Comparison of ENCODE assay signal across 1 cellular context in the genomic region with DNA sequence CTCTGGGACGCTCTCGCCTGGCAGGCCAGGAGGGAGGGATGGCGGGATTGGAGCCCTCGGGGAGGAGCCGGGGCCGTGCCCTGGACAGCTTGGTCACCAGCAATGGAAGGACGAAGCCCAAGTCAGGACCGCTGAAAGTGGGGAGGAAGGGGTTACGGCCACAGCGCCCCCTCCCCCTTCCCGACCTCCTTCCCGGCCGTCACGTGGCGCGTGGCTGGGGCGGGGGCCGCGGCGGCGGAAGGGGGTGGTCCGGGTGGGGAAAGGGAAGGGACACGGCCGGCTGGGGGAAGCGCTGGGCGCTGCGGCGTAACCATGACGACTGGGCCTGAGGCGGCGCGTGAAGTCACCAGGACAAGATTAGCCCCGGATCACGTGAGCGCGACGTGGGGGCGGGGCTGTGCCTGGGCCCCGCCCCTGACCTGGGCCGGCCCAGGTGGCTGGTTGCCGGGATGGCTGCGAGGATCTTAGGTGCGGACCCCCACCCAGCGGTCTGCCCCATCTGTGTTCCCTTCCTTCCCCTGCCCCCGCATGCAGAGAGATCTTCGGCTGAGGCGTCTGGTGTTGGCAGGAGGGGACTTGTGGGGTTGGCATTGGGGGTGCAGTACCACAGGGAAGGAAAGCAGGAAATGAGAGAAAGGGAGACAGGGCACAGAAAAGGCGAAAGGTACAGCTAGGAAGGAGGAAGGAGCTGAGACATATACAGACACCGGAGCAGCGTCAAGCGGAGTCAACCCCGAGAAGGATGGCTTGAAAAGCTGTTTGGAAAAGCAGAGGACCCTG.
A peak's percentile ranks its signal among the peaks of the same experiment; 100 is the strongest.
TF ChIP-seq lines count a peak whose summit lies in the region.

No MANE protein-coding gene starts in this region.

TF ChIP-seq in HepG2, 621 proteins besides CTCF, POLR2A, EP300 and RAD21 (continued from another document and continues in another):
- peak; percentile 29; the same call in 1 of the 2 replicates for TF ChIP-seq SALL1 (CRISPR knock-in tag; IDR thresholded peaks at IDR 0.05)
- TF ChIP-seq RFX1 (IDR thresholded peaks at IDR 0.05), result peak; percentile 77
- no peak for TF ChIP-seq ZNF547 (CRISPR knock-in tag; IDR thresholded peaks at IDR 0.05)
- no peak for TF ChIP-seq PRDM10 (CRISPR knock-in tag; IDR thresholded peaks at IDR 0.05; ENCODE audit: low read depth)
- TF ChIP-seq ATF7-NPFF (CRISPR knock-in tag; IDR thresholded peaks at IDR 0.05; ENCODE audit: low read depth), result no peak; the same call in 1 of the 2 replicates
- 0 out of 2 replicates have a peak, but pooled peaks have one; percentile 51 for TF ChIP-seq MAF1 (CRISPR knock-in tag; IDR thresholded peaks at IDR 0.05; ENCODE audit: borderline replicate concordance)
- no peak for TF ChIP-seq GATA4 (IDR thresholded peaks at IDR 0.05; ENCODE audit: borderline replicate concordance, low read depth)
- no peak for TF ChIP-seq ZSCAN22 (CRISPR knock-in tag; IDR thresholded peaks at IDR 0.05)
- TF ChIP-seq, protein P1, sequence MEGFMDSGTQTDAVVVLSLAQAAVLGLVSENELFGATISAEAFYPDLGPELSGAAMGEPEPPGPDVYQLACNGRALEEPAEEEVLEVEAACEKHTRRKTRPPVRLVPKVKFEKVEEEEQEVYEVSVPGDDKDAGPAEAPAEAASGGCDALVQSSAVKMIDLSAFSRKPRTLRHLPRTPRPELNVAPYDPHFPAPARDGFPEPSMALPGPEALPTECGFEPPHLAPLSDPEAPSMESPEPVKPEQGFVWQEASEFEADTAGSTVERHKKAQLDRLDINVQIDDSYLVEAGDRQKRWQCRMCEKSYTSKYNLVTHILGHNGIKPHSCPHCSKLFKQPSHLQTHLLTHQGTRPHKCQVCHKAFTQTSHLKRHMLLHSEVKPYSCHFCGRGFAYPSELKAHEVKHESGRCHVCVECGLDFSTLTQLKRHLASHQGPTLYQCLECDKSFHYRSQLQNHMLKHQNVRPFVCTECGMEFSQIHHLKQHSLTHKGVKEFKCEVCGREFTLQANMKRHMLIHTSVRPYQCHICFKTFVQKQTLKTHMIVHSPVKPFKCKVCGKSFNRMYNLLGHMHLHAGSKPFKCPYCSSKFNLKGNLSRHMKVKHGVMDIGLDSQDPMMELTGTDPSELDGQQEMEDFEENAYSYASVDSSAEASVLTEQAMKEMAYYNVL (CRISPR knock-in tag; IDR thresholded peaks at IDR 0.05; ENCODE audit: borderline replicate concordance), result 0 out of 2 replicates have a peak, but pooled peaks have one; percentile 36
- TF ChIP-seq ETV5 (CRISPR knock-in tag; IDR thresholded peaks at IDR 0.05; ENCODE audit: borderline replicate concordance), result peak; percentile 11; the same call in 1 of the 2 replicates
- TF ChIP-seq CEBPB (IDR thresholded peaks at IDR 0.05; ENCODE audit: borderline replicate concordance, low read depth, low read length), result no peak
- TF ChIP-seq RFX3 (CRISPR knock-in tag; IDR thresholded peaks at IDR 0.05), result peak; percentile 82
- peak; percentile 50 for TF ChIP-seq SKIL (CRISPR knock-in tag; IDR thresholded peaks at IDR 0.05; ENCODE audit: borderline replicate concordance)
- 0 out of 2 replicates have a peak, but pooled peaks have one; percentile 54 for TF ChIP-seq REL (CRISPR knock-in tag; conservative IDR thresholded peaks at IDR 0.05)
- TF ChIP-seq, protein P2, sequence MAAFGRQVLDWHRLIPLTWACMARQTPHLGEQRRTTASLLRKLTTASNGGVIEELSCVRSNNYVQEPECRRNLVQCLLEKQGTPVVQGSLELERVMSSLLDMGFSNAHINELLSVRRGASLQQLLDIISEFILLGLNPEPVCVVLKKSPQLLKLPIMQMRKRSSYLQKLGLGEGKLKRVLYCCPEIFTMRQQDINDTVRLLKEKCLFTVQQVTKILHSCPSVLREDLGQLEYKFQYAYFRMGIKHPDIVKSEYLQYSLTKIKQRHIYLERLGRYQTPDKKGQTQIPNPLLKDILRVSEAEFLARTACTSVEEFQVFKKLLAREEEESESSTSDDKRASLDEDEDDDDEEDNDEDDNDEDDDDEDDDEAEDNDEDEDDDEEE (CRISPR knock-in tag; IDR thresholded peaks at IDR 0.05), result 0 out of 2 replicates have a peak, but pooled peaks have one; percentile 22
- TF ChIP-seq, protein P3, sequence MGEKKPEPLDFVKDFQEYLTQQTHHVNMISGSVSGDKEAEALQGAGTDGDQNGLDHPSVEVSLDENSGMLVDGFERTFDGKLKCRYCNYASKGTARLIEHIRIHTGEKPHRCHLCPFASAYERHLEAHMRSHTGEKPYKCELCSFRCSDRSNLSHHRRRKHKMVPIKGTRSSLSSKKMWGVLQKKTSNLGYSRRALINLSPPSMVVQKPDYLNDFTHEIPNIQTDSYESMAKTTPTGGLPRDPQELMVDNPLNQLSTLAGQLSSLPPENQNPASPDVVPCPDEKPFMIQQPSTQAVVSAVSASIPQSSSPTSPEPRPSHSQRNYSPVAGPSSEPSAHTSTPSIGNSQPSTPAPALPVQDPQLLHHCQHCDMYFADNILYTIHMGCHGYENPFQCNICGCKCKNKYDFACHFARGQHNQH (CRISPR knock-in tag; IDR thresholded peaks at IDR 0.05), result peak; percentile 15; the same call in 1 of the 2 replicates
- TF ChIP-seq ZMAT3 (CRISPR knock-in tag; conservative IDR thresholded peaks at IDR 0.05), result 0 out of 2 replicates have a peak, but pooled peaks have one; percentile 15
- TF ChIP-seq SRY (CRISPR knock-in tag; IDR thresholded peaks at IDR 0.05), result 0 out of 2 replicates have a peak, but pooled peaks have one; percentile 32
- no peak for TF ChIP-seq SOX6 (IDR thresholded peaks at IDR 0.05)
- 0 out of 2 replicates have a peak, but pooled peaks have one; percentile 23 for TF ChIP-seq SOX6 (CRISPR knock-in tag; IDR thresholded peaks at IDR 0.05)
- TF ChIP-seq TBL1XR1 (IDR thresholded peaks at IDR 0.05; ENCODE audit: borderline replicate concordance, low read length, partially characterized antibody), result peak; percentile 26
- TF ChIP-seq RAD51 (IDR thresholded peaks at IDR 0.05; ENCODE audit: borderline replicate concordance), result peak; percentile 73; the same call in 1 of the 2 replicates
- 0 out of 2 replicates have a peak, but pooled peaks have one; percentile 42 for TF ChIP-seq ZNF264 (CRISPR knock-in tag; IDR thresholded peaks at IDR 0.05)
- TF ChIP-seq GATAD2A (CRISPR knock-in tag; IDR thresholded peaks at IDR 0.05), result no peak
- 0 out of 2 replicates have a peak, but pooled peaks have one; percentile 39 for TF ChIP-seq ZNF605 (CRISPR knock-in tag; IDR thresholded peaks at IDR 0.05)
- no peak for TF ChIP-seq HIC2 (CRISPR knock-in tag; IDR thresholded peaks at IDR 0.05; ENCODE audit: low read depth)
- no peak for TF ChIP-seq ZNF549 (CRISPR knock-in tag; IDR thresholded peaks at IDR 0.05)
- TF ChIP-seq, protein P4, sequence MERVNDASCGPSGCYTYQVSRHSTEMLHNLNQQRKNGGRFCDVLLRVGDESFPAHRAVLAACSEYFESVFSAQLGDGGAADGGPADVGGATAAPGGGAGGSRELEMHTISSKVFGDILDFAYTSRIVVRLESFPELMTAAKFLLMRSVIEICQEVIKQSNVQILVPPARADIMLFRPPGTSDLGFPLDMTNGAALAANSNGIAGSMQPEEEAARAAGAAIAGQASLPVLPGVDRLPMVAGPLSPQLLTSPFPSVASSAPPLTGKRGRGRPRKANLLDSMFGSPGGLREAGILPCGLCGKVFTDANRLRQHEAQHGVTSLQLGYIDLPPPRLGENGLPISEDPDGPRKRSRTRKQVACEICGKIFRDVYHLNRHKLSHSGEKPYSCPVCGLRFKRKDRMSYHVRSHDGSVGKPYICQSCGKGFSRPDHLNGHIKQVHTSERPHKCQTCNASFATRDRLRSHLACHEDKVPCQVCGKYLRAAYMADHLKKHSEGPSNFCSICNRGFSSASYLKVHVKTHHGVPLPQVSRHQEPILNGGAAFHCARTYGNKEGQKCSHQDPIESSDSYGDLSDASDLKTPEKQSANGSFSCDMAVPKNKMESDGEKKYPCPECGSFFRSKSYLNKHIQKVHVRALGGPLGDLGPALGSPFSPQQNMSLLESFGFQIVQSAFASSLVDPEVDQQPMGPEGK (CRISPR knock-in tag; IDR thresholded peaks at IDR 0.05), result peak; percentile 94
- TF ChIP-seq, protein P5, sequence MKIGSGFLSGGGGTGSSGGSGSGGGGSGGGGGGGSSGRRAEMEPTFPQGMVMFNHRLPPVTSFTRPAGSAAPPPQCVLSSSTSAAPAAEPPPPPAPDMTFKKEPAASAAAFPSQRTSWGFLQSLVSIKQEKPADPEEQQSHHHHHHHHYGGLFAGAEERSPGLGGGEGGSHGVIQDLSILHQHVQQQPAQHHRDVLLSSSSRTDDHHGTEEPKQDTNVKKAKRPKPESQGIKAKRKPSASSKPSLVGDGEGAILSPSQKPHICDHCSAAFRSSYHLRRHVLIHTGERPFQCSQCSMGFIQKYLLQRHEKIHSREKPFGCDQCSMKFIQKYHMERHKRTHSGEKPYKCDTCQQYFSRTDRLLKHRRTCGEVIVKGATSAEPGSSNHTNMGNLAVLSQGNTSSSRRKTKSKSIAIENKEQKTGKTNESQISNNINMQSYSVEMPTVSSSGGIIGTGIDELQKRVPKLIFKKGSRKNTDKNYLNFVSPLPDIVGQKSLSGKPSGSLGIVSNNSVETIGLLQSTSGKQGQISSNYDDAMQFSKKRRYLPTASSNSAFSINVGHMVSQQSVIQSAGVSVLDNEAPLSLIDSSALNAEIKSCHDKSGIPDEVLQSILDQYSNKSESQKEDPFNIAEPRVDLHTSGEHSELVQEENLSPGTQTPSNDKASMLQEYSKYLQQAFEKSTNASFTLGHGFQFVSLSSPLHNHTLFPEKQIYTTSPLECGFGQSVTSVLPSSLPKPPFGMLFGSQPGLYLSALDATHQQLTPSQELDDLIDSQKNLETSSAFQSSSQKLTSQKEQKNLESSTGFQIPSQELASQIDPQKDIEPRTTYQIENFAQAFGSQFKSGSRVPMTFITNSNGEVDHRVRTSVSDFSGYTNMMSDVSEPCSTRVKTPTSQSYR (CRISPR knock-in tag; IDR thresholded peaks at IDR 0.05; ENCODE audit: borderline replicate concordance), result peak; percentile 97
- peak; percentile 61; the same call in 1 of the 2 replicates for TF ChIP-seq ZNF331 (CRISPR knock-in tag; IDR thresholded peaks at IDR 0.05)
- 0 out of 2 replicates have a peak, but pooled peaks have one; percentile 58 for TF ChIP-seq ATF2 (CRISPR knock-in tag; IDR thresholded peaks at IDR 0.05)
- TF ChIP-seq MXD1 (CRISPR knock-in tag; IDR thresholded peaks at IDR 0.05), result 0 out of 2 replicates have a peak, but pooled peaks have one; percentile 40
- TF ChIP-seq HDAC1 (CRISPR knock-in tag; IDR thresholded peaks at IDR 0.05), result peak; percentile 25; the same call in 1 of the 2 replicates
- 0 out of 2 replicates have a peak, but pooled peaks have one; percentile 36 for TF ChIP-seq ZNF501 (CRISPR knock-in tag; IDR thresholded peaks at IDR 0.05)
